In genomic region chr14:94175403-94176146, GRCh38 we compare ENCODE assay signal across 8 cellular contexts. TPM values are rescaled to one million over a fixed set of nuclear protein-coding genes. Genes with fewer than 3 reads are reported as not detected.
DNase-seq lines count a peak whose midpoint lies in the region; ATAC-seq lines count a peak whose summit lies in the region.

No MANE protein-coding gene starts in this region.

- peak overlapping the region; percentile 53 to 75 for H3K27ac Mint-ChIP-seq in T-cell

- POLR2A ChIA-PET in T-cell (lab: Charles Lee) = interaction anchor here in 1 of 2 donors (0.6 kb wide), 1 partner anchor 47 kb away, joined by 3 read pairs; no protein-coding TSS in a partner anchor

- H3K27me3 Mint-ChIP-seq in T-cell = peaks cover 0 to 10% of the 10 kb centered on the region in 2 donors

- no peaks in the 10 kb centered on the region for H3K36me3 Mint-ChIP-seq in T-cell

- H3K4me1 Mint-ChIP-seq in T-cell = peaks cover 20 to 29% (median 26%) of the 10 kb centered on the region in 3 donors

- H3K4me3 Mint-ChIP-seq in T-cell = peak overlapping the region; percentile 75 to 88 (median 80)

- H3K9me3 Mint-ChIP-seq in T-cell = no peaks in the 10 kb centered on the region

- H3K27ac ChIP-seq in skin epidermis = no peak overlapping the region

- CTCF ChIA-PET in T-cell (lab: Charles Lee) = interaction anchor here (0.6 to 1.4 kb wide), 8 partner anchors 34 to 236 kb away, joined by 3 to 5 read pairs (median 3); no protein-coding TSS in a partner anchor

- peak in 2 of 3 experiments; percentile 68 to 71 for DNase-seq in NCI-H1417 (lab: John Stamatoyannopoulos, UW)
- DNase-seq in NCI-H1417 treated with DMSO at 0.1 percent for 48 hours (lab: John Stamatoyannopoulos, UW) = no peak
- no peak for DNase-seq in T-cell
- DNase-seq in glomerular visceral epithelial cell (ENCODE audit: extremely low spot score) = peak; percentile 9
- DNase-seq in NCI-H187 (lab: John Stamatoyannopoulos, UW) = no peak

- peak overlapping the region in 5 of 7 experiments; percentile 51 to 66 (median 58) for H3K4me3 ChIP-seq in skin epidermis

- no peak for ATAC-seq in T-cell (replicated peaks in 1 of 4)
- ATAC-seq in GM18870 (IDR thresholded peaks at IDR 0.05; ENCODE audit: unreplicated experiment) = no peak
- ATAC-seq in GM18858 (IDR thresholded peaks at IDR 0.05; ENCODE audit: unreplicated experiment) = no peak

RNA-seq across cellular contexts. Expression of gene PPP4R4, which starts 1.5 kb away (rescaled TPM):
- total RNA-seq in T-cell = 1 to 10 TPM in 3 of 5 donors, under 1 TPM in 2; 0.41 to 2.5 (median 1.3) TPM

RNA-seq across cellular contexts. Expression of gene IFI27L2, which starts 46.2 kb away (rescaled TPM):
- 10 to 100 TPM; 18.2 to 37.4 (median 27.7) TPM for total RNA-seq in T-cell

Comparison
In these comparisons a context has a peak if more than half of its experiments do, and no peak if none do; other contexts are left out.
1. DNase-seq: peak in NCI-H1417 (2 of 3) and glomerular visceral epithelial cell (single experiment); none in NCI-H1417 treated with DMSO at 0.1 percent for 48 hours (single experiment), T-cell (0 of 34) and NCI-H187 (0 of 2).